In genomic region chr18:45722899-45723298, GRCh38 we compare ENCODE assay signal across 9 cellular contexts. TPM values are rescaled to one million over a fixed set of nuclear protein-coding genes. Genes with fewer than 3 reads are reported as not detected.
DNase-seq lines count a peak whose midpoint lies in the region; ATAC-seq and TF ChIP-seq lines count a peak whose summit lies in the region.
"Had no signal": no experiment of that assay in that cellular context is flagged by ENCODE, and none has a peak within 500 bp of the region (broad histone marks: within the 10 kb centered on the region; RNA-seq: fewer than 3 reads in every experiment).

No MANE protein-coding gene starts in this region.

- H3K36me3 Mint-ChIP-seq in endothelial cell (ENCODE audit: low read depth, unreplicated experiment), result no peaks in the 10 kb centered on the region
- peaks cover 0 to 11% (median 7%) of the 10 kb centered on the region in 3 donors for H3K36me3 Mint-ChIP-seq in naive thymus-derived CD8-positive, alpha-beta T cell

- no peaks in the 10 kb centered on the region for H3K27me3 Mint-ChIP-seq in endothelial cell (ENCODE audit: unreplicated experiment)
- peaks cover 2 to 11% (median 4%) of the 10 kb centered on the region in 5 donors for H3K27me3 Mint-ChIP-seq in naive thymus-derived CD8-positive, alpha-beta T cell

- no peaks in the 10 kb centered on the region for H3K9me3 Mint-ChIP-seq in endothelial cell (ENCODE audit: unreplicated experiment)
- H3K9me3 Mint-ChIP-seq in naive thymus-derived CD8-positive, alpha-beta T cell, result no peaks in the 10 kb centered on the region

- no peaks in the 10 kb centered on the region for H3K4me1 Mint-ChIP-seq in endothelial cell (ENCODE audit: unreplicated experiment)
- H3K4me1 Mint-ChIP-seq in naive thymus-derived CD8-positive, alpha-beta T cell, result peaks cover 0 to 12% (median 1%) of the 10 kb centered on the region in 4 donors

- H3K27ac Mint-ChIP-seq in endothelial cell (ENCODE audit: unreplicated experiment), result no peak overlapping the region
- H3K27ac Mint-ChIP-seq in naive thymus-derived CD8-positive, alpha-beta T cell, result peak overlapping the region in 1 of 10 donors; percentile 27
- H3K27ac Mint-ChIP-seq: activated naive CD8-positive, alpha-beta T cell had no signal

- peak; percentile 90 for DNase-seq in DMS 273 (lab: John Stamatoyannopoulos, UW; ENCODE audit: unreplicated experiment)
- peak; percentile 20 for DNase-seq in HS-5 (ENCODE audit: low read depth)
- DNase-seq in NOMO-1 (lab: John Stamatoyannopoulos, UW; ENCODE audit: unreplicated experiment in 2 of 2), result peak; percentile 34 to 82
- peak; percentile 23 to 31 for DNase-seq in activated CD8-positive, alpha-beta memory T cell treated with anti-CD3 and anti-CD28 coated beads for 4 hours (ENCODE audit: low read depth in 2 of 2)
- DNase-seq in endothelial cell (ENCODE audit: low spot score), result peak; percentile 90
- DNase-seq in naive thymus-derived CD8-positive, alpha-beta T cell, result peak; percentile 21 to 68 (median 47)
- DNase-seq in stimulated activated naive CD4-positive, alpha-beta T cell treated with Interleukin-2 at 50 U/mL for 16 hours (lab: John Stamatoyannopoulos, UW), result peak; percentile 50

- ATAC-seq in GM21390 (IDR thresholded peaks at IDR 0.05; ENCODE audit: unreplicated experiment), result peak; percentile 98
- ATAC-seq in naive thymus-derived CD8-positive, alpha-beta T cell, result peak; percentile 73

- POLR2A ChIA-PET in naive thymus-derived CD8-positive, alpha-beta T cell (lab: Charles Lee), result no interaction called here

- peak; percentile 68 for TF ChIP-seq CTCF in endothelial cell (IDR thresholded peaks at IDR 0.05; ENCODE audit: unreplicated experiment)

- no peak overlapping the region for H3K4me3 Mint-ChIP-seq in endothelial cell (ENCODE audit: unreplicated experiment)
- H3K4me3 Mint-ChIP-seq in naive thymus-derived CD8-positive, alpha-beta T cell, result no peak overlapping the region
- H3K4me3 Mint-ChIP-seq: activated naive CD8-positive, alpha-beta T cell had no signal

RNA-seq across cellular contexts. Expression of gene SLC14A1, which starts 1.1 kb away (rescaled TPM):
- total RNA-seq in endothelial cell (ENCODE audit: unreplicated experiment), result 0.36 TPM
- total RNA-seq in naive thymus-derived CD8-positive, alpha-beta T cell, result 1 to 10 TPM; 4.1 to 4.3 TPM
- polyA plus RNA-seq in naive thymus-derived CD8-positive, alpha-beta T cell, result 1 to 10 TPM in 2 of 3 donors, under 1 TPM in 1; 0.71 to 2.3 (median 1.1) TPM

Comparison
In these comparisons a context has a peak if more than half of its experiments do, and no peak if none do; other contexts are left out.
1. Peak in every context shown above with its lines: DNase-seq and ATAC-seq.
2. DNase-seq: peak in every context shown above with its lines; median percentile 90 in DMS 273; 90 in endothelial cell; 58 in NOMO-1; 50 in stimulated activated naive CD4-positive, alpha-beta T cell treated with Interleukin-2 at 50 U/mL for 16 hours; 47 in naive thymus-derived CD8-positive, alpha-beta T cell; 27 in activated CD8-positive, alpha-beta memory T cell treated with anti-CD3 and anti-CD28 coated beads for 4 hours; 20 in HS-5.